ENCODE assay signal across 18 cellular contexts in genomic region chr2:212145111-212145510, GRCh38.
DNase-seq lines count a peak whose midpoint lies in the region; ATAC-seq and TF ChIP-seq lines count a peak whose summit lies in the region.
"Had no signal": no experiment of that assay in that cellular context is flagged by ENCODE, and none has a peak within 500 bp of the region (broad histone marks: within the 10 kb centered on the region; RNA-seq: fewer than 3 reads in every experiment).

No MANE protein-coding gene starts in this region.

- peak; percentile 50 for DNase-seq in COLO829 (ENCODE audit: low spot score)
- DNase-seq in MV-4-11 (lab: John Stamatoyannopoulos, UW), result peak; percentile 27
- DNase-seq in epithelial cell of esophagus (ENCODE audit: low read depth), result peak; percentile 60
- peak; percentile 17 for DNase-seq in non-pigmented ciliary epithelial cell (ENCODE audit: low read depth)
- DNase-seq in WERI-Rb-1, result no peak
- DNase-seq in OCI-M2 (lab: John Stamatoyannopoulos, UW; ENCODE audit: unreplicated experiment), result no peak
- DNase-seq in NCI-H345 (lab: John Stamatoyannopoulos, UW), result no peak
- DNase-seq: activated CD4-positive, alpha-beta memory T cell treated with anti-CD3 and anti-CD28 coated beads, Interleukin-2, amount 10 ng/mL, durations not matched to agents 7 days and 5 days; anterior cingulate cortex; C1 segment of cervical spinal cord; KBM-7; left colon; naive B cell; NCI-H2029; NCI-H748 treated with DMSO at 0.1 percent for 48 hours; T-helper 9 cell; transverse colon had no signal

- no peaks in the 10 kb centered on the region for H3K9me3 ChIP-seq in WERI-Rb-1 (ENCODE audit: severe bottlenecking)
- H3K9me3 ChIP-seq: transverse colon had no signal

- H3K4me3 ChIP-seq in epithelial cell of esophagus (ENCODE audit: low read length) (no peak overlapping the region), WERI-Rb-1 (ENCODE audit: low read depth, low read length) (no peak overlapping the region)
- H3K4me3 ChIP-seq: transverse colon had no signal

- H3K27me3 ChIP-seq in WERI-Rb-1 (ENCODE audit: insufficient read depth, low read depth, severe bottlenecking), result no peaks in the 10 kb centered on the region
- H3K27me3 ChIP-seq: transverse colon had no signal

- TF ChIP-seq CTCF in epithelial cell of esophagus (IDR thresholded peaks at IDR 0.05; ENCODE audit: insufficient read depth, low read depth, low read length, missing control alignments) (no peak), WERI-Rb-1 (IDR thresholded peaks at IDR 0.05; ENCODE audit: low read depth, low read length) (no peak)

- no peak for ATAC-seq in HG03439 (IDR thresholded peaks at IDR 0.05; ENCODE audit: unreplicated experiment)
- ATAC-seq: left colon had no signal

- no peak overlapping the region for H3K27ac ChIP-seq in WERI-Rb-1
- H3K27ac ChIP-seq: transverse colon had no signal

- no peaks in the 10 kb centered on the region for H3K36me3 ChIP-seq in WERI-Rb-1
- H3K36me3 ChIP-seq: transverse colon had no signal

Comparison
In these comparisons a context has a peak if more than half of its experiments do, and no peak if none do; other contexts are left out.
1. DNase-seq: peak in COLO829 (single experiment), MV-4-11 (single experiment), epithelial cell of esophagus (single experiment) and non-pigmented ciliary epithelial cell (single experiment); none in WERI-Rb-1 (single experiment), OCI-M2 (single experiment) and NCI-H345 (single experiment).